ENCODE assay signal across 8 cellular contexts in genomic region chr4:123398803-123399637, GRCh38. TPM values are rescaled to one million over a fixed set of nuclear protein-coding genes. Genes with fewer than 3 reads are reported as not detected.
A peak's percentile ranks its signal among the peaks of the same experiment; 100 is the strongest.
DNase-seq lines count a peak whose midpoint lies in the region; ATAC-seq and TF ChIP-seq lines count a peak whose summit lies in the region.

No MANE protein-coding gene starts in this region.

- H3K9me2 ChIP-seq in DOHH2 (replicated peaks; ENCODE audit: control insufficient read depth, low read length): no peaks in the 10 kb centered on the region

- H3K4me3 ChIP-seq in DOHH2 (ENCODE audit: low read length): peak overlapping the region; percentile 75

- H3K9me3 ChIP-seq in DOHH2 (ENCODE audit: control insufficient read depth, insufficient read depth, low read length): no peaks in the 10 kb centered on the region

- H3K36me3 ChIP-seq in DOHH2 (ENCODE audit: control insufficient read depth, low read length): no peaks in the 10 kb centered on the region

- peak; percentile 14 for TF ChIP-seq CTCF in DOHH2 (IDR thresholded peaks at IDR 0.05; ENCODE audit: low read depth, low read length, poor library complexity, severe bottlenecking)
- TF ChIP-seq CTCF in WTC11 (IDR thresholded peaks at IDR 0.05): no peak

- no peaks in the 10 kb centered on the region for H3K9me3 Mint-ChIP-seq in WTC11

- POLR2A ChIA-PET in WTC11 (lab: Charles Lee): interaction anchor here (0.9 to 1.1 kb wide), 4 partner anchors 10 to 166 kb away, joined by 3 to 7 read pairs (median 3); no protein-coding TSS in a partner anchor

- H3K79me2 ChIP-seq in DOHH2 (ENCODE audit: control insufficient read depth, low read length): no peaks in the 10 kb centered on the region

- peak overlapping the region; percentile 89 for H3K27ac Mint-ChIP-seq in WTC11

- H3K4me2 ChIP-seq in DOHH2 (ENCODE audit: low read length): peak overlapping the region; percentile 93

- DNase-seq in Kasumi-1 (lab: John Stamatoyannopoulos, UW) (peak; percentile 55 to 61), WTC11 (ENCODE audit: low spot score) (peak; percentile 45), kidney tubule cell (ENCODE audit: low spot score) (peak; percentile 78), NCI-H2107 treated with DMSO at 0.1 percent for 48 hours (lab: John Stamatoyannopoulos, UW; ENCODE audit: unreplicated experiment) (no peak)
- peak; percentile 35 for DNase-seq in central memory CD4-positive, alpha-beta T cell
- peak; percentile 38 to 43 for DNase-seq in stimulated activated CD4-positive, alpha-beta T cell treated with anti-CD3 and anti-CD28 coated beads, Interleukin-15, amount 100 ng/mL, for 48 hours (ENCODE audit: low read depth in 2 of 2)

- peaks cover 42% of the 10 kb centered on the region for H3K4me1 Mint-ChIP-seq in WTC11

- peaks cover 47% of the 10 kb centered on the region for H3K36me3 Mint-ChIP-seq in WTC11

- H4K20me1 ChIP-seq in DOHH2 (ENCODE audit: control insufficient read depth, insufficient read depth, low read depth, low read length): peaks cover 5% of the 10 kb centered on the region; the same call in 1 of the 2 replicates

- peak overlapping the region; percentile 93 for H3K4me3 Mint-ChIP-seq in WTC11

- no peak overlapping the region for H3K27ac ChIP-seq in DOHH2 (ENCODE audit: low read depth, low read length)

- 0 out of 2 replicates have a peak, but pooled peaks cover 4% of the 10 kb centered on the region for H3F3A ChIP-seq in DOHH2 (ENCODE audit: control insufficient read depth, insufficient read depth)

- H3K4me1 ChIP-seq in DOHH2 (ENCODE audit: control insufficient read depth, low read length): peaks cover 38% of the 10 kb centered on the region

- ATAC-seq in GM21619 (IDR thresholded peaks at IDR 0.05; ENCODE audit: unreplicated experiment) (peak; percentile 34), WTC11 (peak; percentile 7)

- CTCF ChIA-PET in WTC11 (lab: Charles Lee): interaction anchor here (0.6 to 1.2 kb wide), 6 partner anchors 11 to 255 kb away, joined by 3 to 4 read pairs (median 3); no protein-coding TSS in a partner anchor

- peaks cover 45% of the 10 kb centered on the region for H3K27me3 ChIP-seq in DOHH2 (ENCODE audit: control insufficient read depth, low read length)

- no peaks in the 10 kb centered on the region for H3K27me3 Mint-ChIP-seq in WTC11 (ENCODE audit: low read depth)

TF ChIP-seq in WTC11, 78 proteins besides CTCF, POLR2A, EP300 and RAD21:
- TF ChIP-seq ERG (CRISPR knock-in tag; IDR thresholded peaks at IDR 0.05) (no peak), FOXJ3 (CRISPR knock-in tag; IDR thresholded peaks at IDR 0.05; ENCODE audit: borderline replicate concordance) (no peak), E2F1 (CRISPR knock-in tag; IDR thresholded peaks at IDR 0.05) (0 out of 2 replicates have a peak, but pooled peaks have one; percentile 9), TCF7 (CRISPR knock-in tag; IDR thresholded peaks at IDR 0.05; ENCODE audit: low read depth) (no peak), TEAD1 (CRISPR knock-in tag; IDR thresholded peaks at IDR 0.05) (0 out of 2 replicates have a peak, but pooled peaks have one; percentile 13), MAX (CRISPR knock-in tag; IDR thresholded peaks at IDR 0.05) (0 out of 2 replicates have a peak, but pooled peaks have one; percentile 8), AFF4 (CRISPR knock-in tag; IDR thresholded peaks at IDR 0.05; ENCODE audit: borderline replicate concordance) (peak; percentile 74), E2F5 (CRISPR knock-in tag; IDR thresholded peaks at IDR 0.05) (no peak), EMX1 (CRISPR knock-in tag; IDR thresholded peaks at IDR 0.05) (0 out of 2 replicates have a peak, but pooled peaks have one; percentile 18), SMAD3 (CRISPR knock-in tag; IDR thresholded peaks at IDR 0.05; ENCODE audit: borderline replicate concordance) (0 out of 2 replicates have a peak, but pooled peaks have one; percentile 21), SOX15 (CRISPR knock-in tag; IDR thresholded peaks at IDR 0.05) (no peak)

RNA-seq across cellular contexts. Expression of gene SPRY1, which starts 2.4 kb away (rescaled TPM):
- total RNA-seq in WTC11 (2021): 83.5 to 107 TPM (median 88.8 TPM) in 3 replicates
